13 cellular contexts compared by ENCODE assay signal in the genomic region with DNA sequence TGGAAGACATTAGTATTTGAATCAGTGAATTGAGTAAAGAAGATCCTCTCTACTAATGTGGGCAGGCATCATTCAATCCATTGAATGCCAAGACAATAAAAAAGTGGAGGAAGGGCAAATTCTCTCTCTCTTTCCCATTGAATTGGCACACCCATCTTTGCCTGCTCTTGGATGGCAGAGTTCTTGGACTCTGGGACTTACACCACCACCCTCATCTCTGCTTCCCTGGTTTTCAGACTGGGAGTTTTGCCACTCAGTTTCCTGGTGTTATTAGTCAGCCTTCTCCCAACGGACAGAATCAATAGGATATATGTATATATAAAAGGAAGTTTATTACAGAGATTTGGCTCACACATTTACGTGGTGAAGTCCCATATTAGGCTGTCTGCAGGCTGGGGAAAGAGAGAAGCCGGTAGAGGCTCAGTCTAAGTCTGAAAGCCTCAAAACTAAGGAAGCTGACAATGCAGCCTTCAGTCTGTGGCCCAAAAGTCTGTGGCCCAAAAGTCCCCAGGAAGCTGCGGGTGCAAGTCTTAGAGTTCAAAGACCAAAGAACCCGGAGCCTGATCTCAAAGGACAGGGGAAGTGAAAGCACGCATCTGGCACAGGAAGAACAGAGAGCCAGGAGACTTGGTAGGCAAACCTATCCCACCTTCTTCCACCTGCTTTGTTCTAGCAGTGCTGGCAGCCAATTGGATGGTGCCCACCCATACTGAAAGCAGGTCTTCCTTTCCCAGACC.
DNase-seq lines count a peak whose midpoint lies in the region; ATAC-seq and TF ChIP-seq lines count a peak whose summit lies in the region.
"Had no signal": no experiment of that assay in that cellular context is flagged by ENCODE, and none has a peak within 500 bp of the region (broad histone marks: within the 10 kb centered on the region; RNA-seq: fewer than 3 reads in every experiment).

No MANE protein-coding gene starts in this region.

- CTCF ChIA-PET in activated CD4-positive, alpha-beta T cell treated with anti-CD3 and anti-CD28 coated beads, Interleukin-2, amount 10 ng/mL, durations not matched to agents 7 days and 5 days (lab: Charles Lee) = no interaction called here

- no peak for DNase-seq in left colon
- no peak for DNase-seq in activated CD4-positive, alpha-beta T cell treated with anti-CD3 and anti-CD28 coated beads, Interleukin-2, amount 10 ng/mL, durations not matched to agents 7 days and 5 days
- no peak for DNase-seq in neural progenitor cell (ENCODE audit: low spot score)
- DNase-seq in GM23338 (ENCODE audit: low spot score) = no peak
- DNase-seq in DMS 273 (lab: John Stamatoyannopoulos, UW; ENCODE audit: unreplicated experiment) = no peak
- DNase-seq: activated CD8-positive, alpha-beta memory T cell treated with anti-CD3 and anti-CD28 coated beads, Interleukin-2, amount 10 ng/mL, durations not matched to agents 7 days and 5 days; aorta; Caco-2; NCI-H510A had no signal

- H3K4me1 Mint-ChIP-seq in activated CD4-positive, alpha-beta T cell treated with anti-CD3 and anti-CD28 coated beads, Interleukin-2, amount 10 ng/mL, durations not matched to agents 7 days and 5 days = no peaks in the 10 kb centered on the region
- H3K4me1 Mint-ChIP-seq in neural progenitor cell = peaks cover 4% of the 10 kb centered on the region
- H3K4me1 Mint-ChIP-seq in GM23338 = peaks cover 3% of the 10 kb centered on the region; the same call in 1 of the 3 replicates
- H3K4me1 Mint-ChIP-seq: activated CD8-positive, alpha-beta memory T cell treated with anti-CD3 and anti-CD28 coated beads, Interleukin-2, amount 10 ng/mL, durations not matched to agents 7 days and 5 days had no signal

- no peak overlapping the region for H2AFZ ChIP-seq in neural progenitor cell (replicated peaks)
- H2AFZ ChIP-seq in GM23338 = no peak overlapping the region

- H3K27ac Mint-ChIP-seq in activated CD4-positive, alpha-beta T cell treated with anti-CD3 and anti-CD28 coated beads, Interleukin-2, amount 10 ng/mL, durations not matched to agents 7 days and 5 days = no peak overlapping the region
- H3K27ac Mint-ChIP-seq in neural progenitor cell = no peak overlapping the region
- H3K27ac Mint-ChIP-seq in GM23338 = no peak overlapping the region
- H3K27ac Mint-ChIP-seq: activated CD8-positive, alpha-beta memory T cell treated with anti-CD3 and anti-CD28 coated beads, Interleukin-2, amount 10 ng/mL, durations not matched to agents 7 days and 5 days had no signal

- H3K79me2 ChIP-seq in neural progenitor cell (ENCODE audit: low read depth) (no peaks in the 10 kb centered on the region), GM23338 (replicated peaks; ENCODE audit: insufficient read depth) (no peaks in the 10 kb centered on the region)

- intact Hi-C loops in left colon (cut with DNase I, micrococcal nuclease) = no loop called here

- H4K20me1 ChIP-seq in neural progenitor cell (ENCODE audit: low read depth) (no peaks in the 10 kb centered on the region), GM23338 (replicated peaks; ENCODE audit: insufficient read depth) (no peaks in the 10 kb centered on the region)

- H3K9me3 Mint-ChIP-seq in activated CD4-positive, alpha-beta T cell treated with anti-CD3 and anti-CD28 coated beads, Interleukin-2, amount 10 ng/mL, durations not matched to agents 7 days and 5 days = no peaks in the 10 kb centered on the region
- H3K9me3 Mint-ChIP-seq in neural progenitor cell (peaks cover 8% of the 10 kb centered on the region), GM23338 (peaks cover 13% of the 10 kb centered on the region)
- H3K9me3 Mint-ChIP-seq: IgD-negative memory B cell had no signal

- ATAC-seq in GM18867 (IDR thresholded peaks at IDR 0.05; ENCODE audit: unreplicated experiment) = peak; percentile 95
- peak; percentile 91 for ATAC-seq in GM21825 (IDR thresholded peaks at IDR 0.05; ENCODE audit: unreplicated experiment)
- ATAC-seq in HG03378 (IDR thresholded peaks at IDR 0.05; ENCODE audit: unreplicated experiment) = peak; percentile 96
- ATAC-seq in left colon = peak; percentile 95
- ATAC-seq in GM23338 = no peak
- ATAC-seq: activated CD8-positive, alpha-beta memory T cell treated with anti-CD3 and anti-CD28 coated beads, Interleukin-2, amount 10 ng/mL, durations not matched to agents 7 days and 5 days had no signal

- no peak overlapping the region for H3K9ac ChIP-seq in neural progenitor cell

- no peaks in the 10 kb centered on the region for H3K27me3 Mint-ChIP-seq in activated CD4-positive, alpha-beta T cell treated with anti-CD3 and anti-CD28 coated beads, Interleukin-2, amount 10 ng/mL, durations not matched to agents 7 days and 5 days
- H3K27me3 Mint-ChIP-seq in neural progenitor cell (ENCODE audit: insufficient read depth, low read depth) (no peaks in the 10 kb centered on the region), GM23338 (ENCODE audit: insufficient read depth, low read depth, poor library complexity) (peaks cover 6% of the 10 kb centered on the region)
- H3K27me3 Mint-ChIP-seq: activated CD8-positive, alpha-beta memory T cell treated with anti-CD3 and anti-CD28 coated beads, Interleukin-2, amount 10 ng/mL, durations not matched to agents 7 days and 5 days; IgD-negative memory B cell had no signal

- POLR2A ChIA-PET in activated CD4-positive, alpha-beta T cell treated with anti-CD3 and anti-CD28 coated beads, Interleukin-2, amount 10 ng/mL, durations not matched to agents 7 days and 5 days (lab: Charles Lee) = no interaction called here

- H3K4me1 ChIP-seq in neural progenitor cell (no peaks in the 10 kb centered on the region), GM23338 (ENCODE audit: insufficient read depth) (no peaks in the 10 kb centered on the region)
- H3K4me1 ChIP-seq: Caco-2 had no signal

- H3K4me3 ChIP-seq in neural progenitor cell (no peak overlapping the region), GM23338 (no peak overlapping the region)

- no peaks in the 10 kb centered on the region for H3K9me3 ChIP-seq in neural progenitor cell (ENCODE audit: low read depth)
- H3K9me3 ChIP-seq: Caco-2 had no signal

- no peak for TF ChIP-seq CTCF in neural progenitor cell (IDR thresholded peaks at IDR 0.05)
- no peak for TF ChIP-seq CTCF in GM23338 (conservative IDR thresholded peaks at IDR 0.05; ENCODE audit: low read depth in 2 of 2)

- H3K27ac ChIP-seq in neural progenitor cell = no peak overlapping the region
- no peak overlapping the region for H3K27ac ChIP-seq in GM23338 (ENCODE audit: low read depth)

- H3K4me3 Mint-ChIP-seq in activated CD4-positive, alpha-beta T cell treated with anti-CD3 and anti-CD28 coated beads, Interleukin-2, amount 10 ng/mL, durations not matched to agents 7 days and 5 days = no peak overlapping the region
- H3K4me3 Mint-ChIP-seq in neural progenitor cell (no peak overlapping the region), GM23338 (no peak overlapping the region)
- H3K4me3 Mint-ChIP-seq: activated CD8-positive, alpha-beta memory T cell treated with anti-CD3 and anti-CD28 coated beads, Interleukin-2, amount 10 ng/mL, durations not matched to agents 7 days and 5 days had no signal

- H3K27me3 ChIP-seq in neural progenitor cell (no peaks in the 10 kb centered on the region), GM23338 (ENCODE audit: insufficient read depth) (no peaks in the 10 kb centered on the region)

- H3K9me2 ChIP-seq in GM23338 (ENCODE audit: insufficient read depth) = no peaks in the 10 kb centered on the region

- no peaks in the 10 kb centered on the region for H3F3A ChIP-seq in neural progenitor cell (ENCODE audit: low read depth)
- H3F3A ChIP-seq in GM23338 (replicated peaks; ENCODE audit: low read depth) = no peaks in the 10 kb centered on the region

- H3K4me2 ChIP-seq in neural progenitor cell (no peak overlapping the region), GM23338 (no peak overlapping the region)

- H3K36me3 Mint-ChIP-seq in activated CD4-positive, alpha-beta T cell treated with anti-CD3 and anti-CD28 coated beads, Interleukin-2, amount 10 ng/mL, durations not matched to agents 7 days and 5 days (ENCODE audit: low read depth) = no peaks in the 10 kb centered on the region
- peaks cover 5% of the 10 kb centered on the region for H3K36me3 Mint-ChIP-seq in neural progenitor cell
- H3K36me3 Mint-ChIP-seq in GM23338 (ENCODE audit: low read depth) = peaks cover 11% of the 10 kb centered on the region
- H3K36me3 Mint-ChIP-seq: activated CD8-positive, alpha-beta memory T cell treated with anti-CD3 and anti-CD28 coated beads, Interleukin-2, amount 10 ng/mL, durations not matched to agents 7 days and 5 days; IgD-negative memory B cell had no signal

- H3K36me3 ChIP-seq in neural progenitor cell (no peaks in the 10 kb centered on the region), GM23338 (ENCODE audit: insufficient read depth) (no peaks in the 10 kb centered on the region)

TF ChIP-seq in GM23338, 12 proteins besides CTCF, POLR2A, EP300 and RAD21 (continues in another document):
- TF ChIP-seq CREB1 (CRISPR knock-in tag; IDR thresholded peaks at IDR 0.05; ENCODE audit: low read depth) (no peak), JUNB (IDR thresholded peaks at IDR 0.05; ENCODE audit: unreplicated experiment) (no peak), NANOG (IDR thresholded peaks at IDR 0.05; ENCODE audit: borderline replicate concordance) (no peak), EZH2 (IDR thresholded peaks at IDR 0.05; ENCODE audit: low read depth, unreplicated experiment) (no peak), EZH2phosphoT487 (IDR thresholded peaks at IDR 0.05; ENCODE audit: unreplicated experiment) (no peak), ZNF331 (CRISPR knock-in tag; IDR thresholded peaks at IDR 0.05; ENCODE audit: low read depth) (no peak), ZNF114 (CRISPR knock-in tag; IDR thresholded peaks at IDR 0.05) (no peak)
- TF ChIP-seq, protein P1, sequence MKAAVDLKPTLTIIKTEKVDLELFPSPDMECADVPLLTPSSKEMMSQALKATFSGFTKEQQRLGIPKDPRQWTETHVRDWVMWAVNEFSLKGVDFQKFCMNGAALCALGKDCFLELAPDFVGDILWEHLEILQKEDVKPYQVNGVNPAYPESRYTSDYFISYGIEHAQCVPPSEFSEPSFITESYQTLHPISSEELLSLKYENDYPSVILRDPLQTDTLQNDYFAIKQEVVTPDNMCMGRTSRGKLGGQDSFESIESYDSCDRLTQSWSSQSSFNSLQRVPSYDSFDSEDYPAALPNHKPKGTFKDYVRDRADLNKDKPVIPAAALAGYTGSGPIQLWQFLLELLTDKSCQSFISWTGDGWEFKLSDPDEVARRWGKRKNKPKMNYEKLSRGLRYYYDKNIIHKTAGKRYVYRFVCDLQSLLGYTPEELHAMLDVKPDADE (IDR thresholded peaks at IDR 0.05) = no peak
